11 cellular contexts compared by ENCODE assay signal in genomic region chr18:56650056-56650455, GRCh38. TPM values are rescaled to one million over a fixed set of nuclear protein-coding genes. Genes with fewer than 3 reads are reported as not detected.
DNase-seq lines count a peak whose midpoint lies in the region; ATAC-seq, FAIRE-seq and TF ChIP-seq lines count a peak whose summit lies in the region.
"Had no signal": no experiment of that assay in that cellular context is flagged by ENCODE, and none has a peak within 500 bp of the region (broad histone marks: within the 10 kb centered on the region; RNA-seq: fewer than 3 reads in every experiment).

No MANE protein-coding gene starts in this region.

- H3K27me3 ChIP-seq in DND-41 (ENCODE audit: insufficient read depth, low read length, poor library complexity) (no peaks in the 10 kb centered on the region), astrocyte (ENCODE audit: insufficient read depth, low read length) (no peaks in the 10 kb centered on the region), neuron (ENCODE audit: insufficient read depth, low read length) (no peaks in the 10 kb centered on the region)
- H3K27me3 ChIP-seq: testis had no signal

- TF ChIP-seq CTCF in DND-41 (IDR thresholded peaks at IDR 0.05; ENCODE audit: borderline replicate concordance, extremely low read depth, low read length, poor library complexity, severe bottlenecking) (no peak), LNCaP clone FGC (IDR thresholded peaks at IDR 0.05; ENCODE audit: control insufficient read depth, extremely low read depth, insufficient read depth) (no peak), astrocyte (IDR thresholded peaks at IDR 0.05; ENCODE audit: insufficient read depth, low read depth, low read length) (no peak)

- H3K36me3 Mint-ChIP-seq in astrocyte (ENCODE audit: low read depth, unreplicated experiment): no peaks in the 10 kb centered on the region

- peaks cover 2% of the 10 kb centered on the region for H3K4me1 Mint-ChIP-seq in astrocyte (ENCODE audit: low read depth, unreplicated experiment)

- H3K4me3 Mint-ChIP-seq in astrocyte (ENCODE audit: unreplicated experiment): peak overlapping the region; percentile 95

- H2AFZ ChIP-seq in DND-41 (ENCODE audit: low read depth, low read length): peak overlapping the region; percentile 88; the same call in 1 of the 2 replicates
- peak overlapping the region; percentile 3 for H2AFZ ChIP-seq in astrocyte (ENCODE audit: low read depth, low read length)
- H2AFZ ChIP-seq in neuron (ENCODE audit: low read depth, low read length): no peak overlapping the region

- peaks cover 44% of the 10 kb centered on the region for H3K4me1 ChIP-seq in DND-41 (ENCODE audit: insufficient read depth, low read length)
- H3K4me1 ChIP-seq in astrocyte (ENCODE audit: insufficient read depth, low read length): peaks cover 5% of the 10 kb centered on the region
- peaks cover 14% of the 10 kb centered on the region for H3K4me1 ChIP-seq in neuron (ENCODE audit: insufficient read depth, low read length)

- DNase-seq in DND-41 (no peak), LNCaP clone FGC (ENCODE audit: low read depth) (no peak), astrocyte (ENCODE audit: low read depth) (no peak), NCI-H748 treated with DMSO at 0.1 percent for 48 hours (lab: John Stamatoyannopoulos, UW) (no peak)
- DNase-seq: EL, mesenchymal stem cell, testis had no signal

- H4K20me1 ChIP-seq in DND-41 (ENCODE audit: insufficient read depth, low read length) (no peaks in the 10 kb centered on the region), astrocyte (ENCODE audit: insufficient read depth, low read length) (peaks cover under 1% of the 10 kb centered on the region)

- no peak for FAIRE-seq in astrocyte (lab: Jason Lieb, UNC)

- H3K27ac ChIP-seq in DND-41 (ENCODE audit: low read length) (peak overlapping the region; percentile 93), astrocyte (ENCODE audit: low read depth, low read length) (no peak overlapping the region)

- H3K9me3 ChIP-seq in DND-41 (ENCODE audit: insufficient read depth, low read length, severe bottlenecking) (no peaks in the 10 kb centered on the region), astrocyte (ENCODE audit: insufficient read depth, low read depth, low read length) (no peaks in the 10 kb centered on the region), neuron (ENCODE audit: low read length) (no peaks in the 10 kb centered on the region)
- H3K9me3 ChIP-seq: testis had no signal

- H3K4me3 ChIP-seq in DND-41 (ENCODE audit: low read depth in 1 of 2, low read length in 2 of 2) (peak overlapping the region; percentile 66 to 72; a peak in 3 of 4 replicates), LNCaP clone FGC (ENCODE audit: low read depth, low read length) (peak overlapping the region; percentile 92), astrocyte (ENCODE audit: insufficient read depth, low read depth, low read length) (no peak overlapping the region), neuron (ENCODE audit: low read length) (peak overlapping the region; percentile 75)

- H3K9ac ChIP-seq in DND-41 (ENCODE audit: low read depth, low read length): peak overlapping the region; percentile 71
- no peak overlapping the region for H3K9ac ChIP-seq in astrocyte (ENCODE audit: low read length)

- H3K9me3 Mint-ChIP-seq in astrocyte (ENCODE audit: unreplicated experiment): no peaks in the 10 kb centered on the region
- H3K9me3 Mint-ChIP-seq: activated T-helper 2 cell treated with anti-CD3 and anti-CD28 coated beads, Interferon-gamma antibody, Interleukin-2, Interleukin-4, amounts not matched to agents 10 μg/mL and 5 μg/mL and 100 μg/mL, durations not matched to agents 14 hours and 24 hours and 36 hours had no signal

- no peaks in the 10 kb centered on the region for H3K27me3 Mint-ChIP-seq in astrocyte (ENCODE audit: low read depth, unreplicated experiment)

- H3K79me2 ChIP-seq in DND-41 (ENCODE audit: insufficient read depth, low read length) (peaks cover 53% of the 10 kb centered on the region), astrocyte (ENCODE audit: insufficient read depth, low read length) (peaks cover 35% of the 10 kb centered on the region)

- peak overlapping the region; percentile 79 for H3K4me2 ChIP-seq in DND-41 (ENCODE audit: insufficient read depth, low read length)
- H3K4me2 ChIP-seq in astrocyte (ENCODE audit: low read length): no peak overlapping the region

- H3K36me3 ChIP-seq in DND-41 (ENCODE audit: insufficient read depth, low read length) (peaks cover 8% of the 10 kb centered on the region; the same call in 1 of the 2 replicates), astrocyte (ENCODE audit: insufficient read depth, low read length) (no peaks in the 10 kb centered on the region), neuron (ENCODE audit: insufficient read depth, low read length) (no peaks in the 10 kb centered on the region)

- H3K27ac Mint-ChIP-seq in astrocyte (ENCODE audit: unreplicated experiment): no peak overlapping the region

- ATAC-seq in DND-41 (ENCODE audit: insufficient read depth, low read depth): no peak
- ATAC-seq in HG02623 (IDR thresholded peaks at IDR 0.05; ENCODE audit: unreplicated experiment): no peak
- no peak for ATAC-seq in activated CD4-positive, CD25-positive, alpha-beta regulatory T cell treated with anti-CD3 and anti-CD28 coated beads, Interleukin-2, amount 50 U/mL, for 24 hours

RNA-seq across cellular contexts. Expression of gene WDR7, which starts 1.1 kb away (rescaled TPM):
- total RNA-seq in astrocyte: 14.3 and 16.9 TPM in 2 replicates

RNA-seq across cellular contexts. Expression of gene TXNL1, which starts 11.7 kb away (rescaled TPM):
- 71.8 and 77.0 TPM in 2 replicates for total RNA-seq in astrocyte
